Comparison of ENCODE assay signal across 14 cellular contexts in genomic region chr5:78530342-78531096, GRCh38.
DNase-seq lines count a peak whose midpoint lies in the region.
"Had no signal": no experiment of that assay in that cellular context is flagged by ENCODE, and none has a peak within 500 bp of the region (broad histone marks: within the 10 kb centered on the region; RNA-seq: fewer than 3 reads in every experiment).

No MANE protein-coding gene starts in this region.

- H3K79me2 ChIP-seq in trophoblast cell (ENCODE audit: control insufficient read depth, insufficient read depth, low read length, poor library complexity) = peaks cover 6% of the 10 kb centered on the region

- no peak overlapping the region for H4K12ac ChIP-seq in trophoblast cell (ENCODE audit: low read depth, low read length)

- H3K14ac ChIP-seq in trophoblast cell (ENCODE audit: low read length) = no peak overlapping the region

- H3K23ac ChIP-seq in trophoblast cell (ENCODE audit: low read length) = no peak overlapping the region

- H4K8ac ChIP-seq in trophoblast cell (ENCODE audit: low read depth, low read length) = no peak overlapping the region

- no peak overlapping the region for H3K18ac ChIP-seq in trophoblast cell (ENCODE audit: low read length)

- H2BK12ac ChIP-seq in trophoblast cell (ENCODE audit: low read length) = no peak overlapping the region

- H3K9me3 ChIP-seq in trophoblast cell (ENCODE audit: insufficient read depth, low read depth, low read length) = no peaks in the 10 kb centered on the region
- H3K9me3 ChIP-seq: lower lobe of right lung, sigmoid colon had no signal

- no peak overlapping the region for H4K91ac ChIP-seq in trophoblast cell (ENCODE audit: low read depth, low read length)

- no peak overlapping the region for H3K4me2 ChIP-seq in trophoblast cell (ENCODE audit: low read length)

- H3K4ac ChIP-seq in trophoblast cell (ENCODE audit: low read depth, low read length) = no peak overlapping the region

- peaks cover 14 to 19% of the 10 kb centered on the region in 2 experiments for H3K4me1 ChIP-seq in trophoblast cell (ENCODE audit: control insufficient read depth in 1 of 2, insufficient read depth in 2 of 2, low read length in 2 of 2)

- H2AK5ac ChIP-seq in trophoblast cell (ENCODE audit: low read length) = no peak overlapping the region

- no peak overlapping the region for H2AFZ ChIP-seq in trophoblast cell (ENCODE audit: insufficient read depth, low read length, poor library complexity)

- no peak overlapping the region for H3K9ac ChIP-seq in trophoblast cell (ENCODE audit: low read length)

- H2BK5ac ChIP-seq in trophoblast cell (ENCODE audit: low read depth, low read length, poor library complexity) = no peak overlapping the region

- no peak overlapping the region for H3K4me3 ChIP-seq in trophoblast cell (ENCODE audit: low read depth, low read length)
- H3K4me3 ChIP-seq: lower lobe of right lung, sigmoid colon had no signal

- no CpG with 5 or more reads among the region's 3 CpGs for WGBS in trophoblast cell (ENCODE audit: extremely low coverage, insufficient coverage, insufficient read length)

- no peaks in the 10 kb centered on the region for H3K36me3 ChIP-seq in trophoblast cell (ENCODE audit: control insufficient read depth in 1 of 2, insufficient read depth in 2 of 2, low read length in 2 of 2)
- H3K36me3 ChIP-seq: lower lobe of right lung, sigmoid colon had no signal

- peak; percentile 57 for DNase-seq in GM03348 (ENCODE audit: low spot score)
- DNase-seq in RKO (ENCODE audit: low spot score) = peak; percentile 69
- peak; percentile 92 for DNase-seq in epithelial cell of prostate (ENCODE audit: low read depth, low spot score)
- peak; percentile 81 to 83 for DNase-seq in trophoblast cell
- no peak for DNase-seq in stimulated activated naive CD4-positive, alpha-beta T cell treated with Interleukin-2 at 50 U/mL for 16 hours (lab: John Stamatoyannopoulos, UW)
- no peak for DNase-seq in NCI-H345 (lab: John Stamatoyannopoulos, UW)
- DNase-seq in NCI-H2227 treated with DMSO at 0.1 percent for 48 hours (lab: John Stamatoyannopoulos, UW) = no peak
- no peak for DNase-seq in NCI-H2081 treated with DMSO at 0.1 percent for 48 hours (lab: John Stamatoyannopoulos, UW)
- DNase-seq: activated CD4-positive, alpha-beta T cell treated with anti-CD3 and anti-CD28 coated beads, Interleukin-2, amount 10 ng/mL, durations not matched to agents 24 days and 14 days; DMS 273 treated with DMSO at 0.1 percent for 48 hours; lower lobe of right lung; NCI-H1930; Right ventricle myocardium superior had no signal

- H3K79me1 ChIP-seq in trophoblast cell (ENCODE audit: low read length) = peaks cover 10% of the 10 kb centered on the region

- H3K27ac ChIP-seq in epithelial cell of prostate (peak overlapping the region; percentile 89), trophoblast cell (ENCODE audit: low read depth, low read length) (no peak overlapping the region)

- no peaks in the 10 kb centered on the region for H3K27me3 ChIP-seq in trophoblast cell (ENCODE audit: insufficient read depth, low read length)
- H3K27me3 ChIP-seq: sigmoid colon had no signal

- H2BK120ac ChIP-seq in trophoblast cell (ENCODE audit: insufficient read depth, low read length, poor library complexity) = no peak overlapping the region

Comparison
In these comparisons a context has a peak if more than half of its experiments do, and no peak if none do; other contexts are left out.
1. DNase-seq: peak in GM03348 (single experiment), RKO (single experiment), epithelial cell of prostate (single experiment) and trophoblast cell (2 of 2); none in stimulated activated naive CD4-positive, alpha-beta T cell treated with Interleukin-2 at 50 U/mL for 16 hours (single experiment), NCI-H345 (single experiment), NCI-H2227 treated with DMSO at 0.1 percent for 48 hours (single experiment) and NCI-H2081 treated with DMSO at 0.1 percent for 48 hours (single experiment).